Comparison of ENCODE assay signal across 29 cellular contexts in genomic region chr7:87471430-87471829, GRCh38. TPM values are rescaled to one million over a fixed set of nuclear protein-coding genes. Genes with fewer than 3 reads are reported as not detected.
"Had no signal": no experiment of that assay in that cellular context is flagged by ENCODE, and none has a peak within 500 bp of the region (broad histone marks: within the 10 kb centered on the region; RNA-seq: fewer than 3 reads in every experiment).

No MANE protein-coding gene starts in this region.

- H3K27ac Mint-ChIP-seq: dendritic cell treated with granulocyte-macrophage colony-stimulating factor and Interleukin-4, amounts not matched to agents 40 ng/mL and 50 ng/mL, for 4 days; effector memory CD8-positive, alpha-beta T cell; endodermal cell; mesothelial cell of epicardium had no signal

- H3K36me3 ChIP-seq: colonic mucosa, esophagus squamous epithelium, gastroesophageal sphincter, heart right ventricle, left lung, lower lobe of right lung had no signal

- H3K4me1 ChIP-seq: foreskin keratinocyte had no signal

- ATAC-seq: effector memory CD8-positive, alpha-beta T cell; esophagus mucosa; foreskin keratinocyte; gastroesophageal sphincter; heart right ventricle; left cardiac atrium; left lung; left ventricle myocardium superior; lower lobe of right lung; mucosa of descending colon had no signal

- H3K9me3 Mint-ChIP-seq: dendritic cell treated with granulocyte-macrophage colony-stimulating factor and Interleukin-4, amounts not matched to agents 40 ng/mL and 50 ng/mL, for 4 days; effector memory CD8-positive, alpha-beta T cell; mesothelial cell of epicardium had no signal

- H3K27me3 ChIP-seq: colonic mucosa had no signal

- H3K4me3 ChIP-seq: colonic mucosa, esophagus squamous epithelium, gastroesophageal sphincter, heart right ventricle, left lung, lower lobe of right lung, mucosa of descending colon had no signal

- H3K27me3 Mint-ChIP-seq: naive B cell had no signal

- H3K27ac ChIP-seq: colonic mucosa, epithelial cell of prostate, esophagus squamous epithelium, foreskin keratinocyte, gastroesophageal sphincter, heart right ventricle, left lung, lower lobe of right lung had no signal

- DNase-seq: colonic mucosa; cortex of kidney; effector CD8-positive, alpha-beta T cell; effector memory CD8-positive, alpha-beta T cell; endodermal cell; erythroblast; esophagus squamous epithelium; foreskin keratinocyte; glutamatergic neuron; head of caudate nucleus; heart right ventricle; hippocampal formation; left cardiac atrium; left lung; left ventricle myocardium superior; lower lobe of right lung; mesenchymal stem cell; mucosa of descending colon; naive B cell had no signal

- H3K4me3 Mint-ChIP-seq: dendritic cell treated with granulocyte-macrophage colony-stimulating factor and Interleukin-4, amounts not matched to agents 40 ng/mL and 50 ng/mL, for 4 days; effector memory CD8-positive, alpha-beta T cell; endodermal cell; mesothelial cell of epicardium had no signal

- FAIRE-seq: endometrium, frontal cortex, islet of Langerhans, keratinocyte had no signal

- H3K9me3 ChIP-seq: colonic mucosa, esophagus squamous epithelium, gastroesophageal sphincter, lower lobe of right lung, mucosa of descending colon had no signal

RNA-seq across cellular contexts. Expression of gene ABCB4, which starts 4.0 kb away (rescaled TPM):
- total RNA-seq: foreskin keratinocyte, lower lobe of right lung, lung microvascular endothelial cell had no signal
- polyA plus RNA-seq: keratinocyte had no signal
